In the genomic region with DNA sequence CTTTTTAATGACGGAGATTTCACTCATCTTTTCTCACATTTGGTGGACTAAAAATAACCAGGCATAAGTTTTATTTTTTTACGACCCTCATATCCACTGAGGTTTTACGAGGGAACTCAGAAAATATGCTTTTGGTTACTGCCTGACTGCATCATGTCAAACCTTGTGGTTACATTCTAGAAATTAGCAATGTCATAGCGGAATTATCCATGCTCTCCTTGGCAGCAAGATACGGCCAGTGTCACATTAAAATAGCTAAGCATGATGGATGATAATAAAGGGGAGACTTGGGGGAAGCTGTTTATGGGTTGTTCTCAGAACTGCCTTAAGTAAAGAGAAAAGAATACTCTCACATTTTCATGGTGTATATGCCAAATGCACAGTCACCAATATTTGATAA, we compare ENCODE assay signal across 2 cellular contexts.
TF ChIP-seq lines count a peak whose summit lies in the region.

No MANE protein-coding gene starts in this region.

TF ChIP-seq in SK-N-SH treated with all-trans-retinoic acid at 6 μM for 48 hours, 23 proteins besides CTCF, POLR2A, EP300 and RAD21 (continued from another document):
- TF ChIP-seq, protein P1, sequence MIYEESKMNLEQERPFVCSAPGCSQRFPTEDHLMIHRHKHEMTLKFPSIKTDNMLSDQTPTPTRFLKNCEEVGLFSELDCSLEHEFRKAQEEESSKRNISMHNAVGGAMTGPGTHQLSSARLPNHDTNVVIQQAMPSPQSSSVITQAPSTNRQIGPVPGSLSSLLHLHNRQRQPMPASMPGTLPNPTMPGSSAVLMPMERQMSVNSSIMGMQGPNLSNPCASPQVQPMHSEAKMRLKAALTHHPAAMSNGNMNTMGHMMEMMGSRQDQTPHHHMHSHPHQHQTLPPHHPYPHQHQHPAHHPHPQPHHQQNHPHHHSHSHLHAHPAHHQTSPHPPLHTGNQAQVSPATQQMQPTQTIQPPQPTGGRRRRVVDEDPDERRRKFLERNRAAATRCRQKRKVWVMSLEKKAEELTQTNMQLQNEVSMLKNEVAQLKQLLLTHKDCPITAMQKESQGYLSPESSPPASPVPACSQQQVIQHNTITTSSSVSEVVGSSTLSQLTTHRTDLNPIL (CRISPR knock-in tag; IDR thresholded peaks at IDR 0.05; ENCODE audit: low read depth) = peak; percentile 61; the same call in 1 of the 2 replicates
- 0 out of 2 replicates have a peak, but pooled peaks have one; percentile 17 for TF ChIP-seq TCF4 (CRISPR knock-in tag; IDR thresholded peaks at IDR 0.05; ENCODE audit: borderline replicate concordance)
- TF ChIP-seq GLIS3 (CRISPR knock-in tag; IDR thresholded peaks at IDR 0.05) = 0 out of 2 replicates have a peak, but pooled peaks have one; percentile 38
- TF ChIP-seq, protein P2, sequence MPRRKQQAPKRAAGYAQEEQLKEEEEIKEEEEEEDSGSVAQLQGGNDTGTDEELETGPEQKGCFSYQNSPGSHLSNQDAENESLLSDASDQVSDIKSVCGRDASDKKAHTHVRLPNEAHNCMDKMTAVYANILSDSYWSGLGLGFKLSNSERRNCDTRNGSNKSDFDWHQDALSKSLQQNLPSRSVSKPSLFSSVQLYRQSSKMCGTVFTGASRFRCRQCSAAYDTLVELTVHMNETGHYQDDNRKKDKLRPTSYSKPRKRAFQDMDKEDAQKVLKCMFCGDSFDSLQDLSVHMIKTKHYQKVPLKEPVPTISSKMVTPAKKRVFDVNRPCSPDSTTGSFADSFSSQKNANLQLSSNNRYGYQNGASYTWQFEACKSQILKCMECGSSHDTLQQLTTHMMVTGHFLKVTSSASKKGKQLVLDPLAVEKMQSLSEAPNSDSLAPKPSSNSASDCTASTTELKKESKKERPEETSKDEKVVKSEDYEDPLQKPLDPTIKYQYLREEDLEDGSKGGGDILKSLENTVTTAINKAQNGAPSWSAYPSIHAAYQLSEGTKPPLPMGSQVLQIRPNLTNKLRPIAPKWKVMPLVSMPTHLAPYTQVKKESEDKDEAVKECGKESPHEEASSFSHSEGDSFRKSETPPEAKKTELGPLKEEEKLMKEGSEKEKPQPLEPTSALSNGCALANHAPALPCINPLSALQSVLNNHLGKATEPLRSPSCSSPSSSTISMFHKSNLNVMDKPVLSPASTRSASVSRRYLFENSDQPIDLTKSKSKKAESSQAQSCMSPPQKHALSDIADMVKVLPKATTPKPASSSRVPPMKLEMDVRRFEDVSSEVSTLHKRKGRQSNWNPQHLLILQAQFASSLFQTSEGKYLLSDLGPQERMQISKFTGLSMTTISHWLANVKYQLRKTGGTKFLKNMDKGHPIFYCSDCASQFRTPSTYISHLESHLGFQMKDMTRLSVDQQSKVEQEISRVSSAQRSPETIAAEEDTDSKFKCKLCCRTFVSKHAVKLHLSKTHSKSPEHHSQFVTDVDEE (CRISPR knock-in tag; IDR thresholded peaks at IDR 0.05) = peak; percentile 39; the same call in 1 of the 2 replicates
- TF ChIP-seq ZNF565 (CRISPR knock-in tag; conservative IDR thresholded peaks at IDR 0.05; ENCODE audit: low read depth) = no peak
- no peak for TF ChIP-seq ZFP30 (CRISPR knock-in tag; IDR thresholded peaks at IDR 0.05)
- no peak for TF ChIP-seq ARNTL (CRISPR knock-in tag; IDR thresholded peaks at IDR 0.05; ENCODE audit: borderline replicate concordance, low read depth)
- peak; percentile 63; the same call in 1 of the 2 replicates for TF ChIP-seq ESRRG (CRISPR knock-in tag; IDR thresholded peaks at IDR 0.05)
- TF ChIP-seq, protein P3, sequence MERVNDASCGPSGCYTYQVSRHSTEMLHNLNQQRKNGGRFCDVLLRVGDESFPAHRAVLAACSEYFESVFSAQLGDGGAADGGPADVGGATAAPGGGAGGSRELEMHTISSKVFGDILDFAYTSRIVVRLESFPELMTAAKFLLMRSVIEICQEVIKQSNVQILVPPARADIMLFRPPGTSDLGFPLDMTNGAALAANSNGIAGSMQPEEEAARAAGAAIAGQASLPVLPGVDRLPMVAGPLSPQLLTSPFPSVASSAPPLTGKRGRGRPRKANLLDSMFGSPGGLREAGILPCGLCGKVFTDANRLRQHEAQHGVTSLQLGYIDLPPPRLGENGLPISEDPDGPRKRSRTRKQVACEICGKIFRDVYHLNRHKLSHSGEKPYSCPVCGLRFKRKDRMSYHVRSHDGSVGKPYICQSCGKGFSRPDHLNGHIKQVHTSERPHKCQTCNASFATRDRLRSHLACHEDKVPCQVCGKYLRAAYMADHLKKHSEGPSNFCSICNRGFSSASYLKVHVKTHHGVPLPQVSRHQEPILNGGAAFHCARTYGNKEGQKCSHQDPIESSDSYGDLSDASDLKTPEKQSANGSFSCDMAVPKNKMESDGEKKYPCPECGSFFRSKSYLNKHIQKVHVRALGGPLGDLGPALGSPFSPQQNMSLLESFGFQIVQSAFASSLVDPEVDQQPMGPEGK (CRISPR knock-in tag; IDR thresholded peaks at IDR 0.05; ENCODE audit: borderline replicate concordance) = peak; percentile 61; the same call in 1 of the 2 replicates

TF ChIP-seq in SK-N-SH, 30 proteins besides CTCF, POLR2A, EP300 and RAD21 (continued from another document):
- no peak for TF ChIP-seq RFX5 (IDR thresholded peaks at IDR 0.05; ENCODE audit: low read length)
- no peak for TF ChIP-seq ELF1 (IDR thresholded peaks at IDR 0.05)
- TF ChIP-seq JUND (IDR thresholded peaks at IDR 0.05) = no peak
- TF ChIP-seq, protein P4, sequence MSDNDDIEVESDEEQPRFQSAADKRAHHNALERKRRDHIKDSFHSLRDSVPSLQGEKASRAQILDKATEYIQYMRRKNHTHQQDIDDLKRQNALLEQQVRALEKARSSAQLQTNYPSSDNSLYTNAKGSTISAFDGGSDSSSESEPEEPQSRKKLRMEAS (IDR thresholded peaks at IDR 0.05; ENCODE audit: low read depth) = no peak
- TF ChIP-seq, protein P5, sequence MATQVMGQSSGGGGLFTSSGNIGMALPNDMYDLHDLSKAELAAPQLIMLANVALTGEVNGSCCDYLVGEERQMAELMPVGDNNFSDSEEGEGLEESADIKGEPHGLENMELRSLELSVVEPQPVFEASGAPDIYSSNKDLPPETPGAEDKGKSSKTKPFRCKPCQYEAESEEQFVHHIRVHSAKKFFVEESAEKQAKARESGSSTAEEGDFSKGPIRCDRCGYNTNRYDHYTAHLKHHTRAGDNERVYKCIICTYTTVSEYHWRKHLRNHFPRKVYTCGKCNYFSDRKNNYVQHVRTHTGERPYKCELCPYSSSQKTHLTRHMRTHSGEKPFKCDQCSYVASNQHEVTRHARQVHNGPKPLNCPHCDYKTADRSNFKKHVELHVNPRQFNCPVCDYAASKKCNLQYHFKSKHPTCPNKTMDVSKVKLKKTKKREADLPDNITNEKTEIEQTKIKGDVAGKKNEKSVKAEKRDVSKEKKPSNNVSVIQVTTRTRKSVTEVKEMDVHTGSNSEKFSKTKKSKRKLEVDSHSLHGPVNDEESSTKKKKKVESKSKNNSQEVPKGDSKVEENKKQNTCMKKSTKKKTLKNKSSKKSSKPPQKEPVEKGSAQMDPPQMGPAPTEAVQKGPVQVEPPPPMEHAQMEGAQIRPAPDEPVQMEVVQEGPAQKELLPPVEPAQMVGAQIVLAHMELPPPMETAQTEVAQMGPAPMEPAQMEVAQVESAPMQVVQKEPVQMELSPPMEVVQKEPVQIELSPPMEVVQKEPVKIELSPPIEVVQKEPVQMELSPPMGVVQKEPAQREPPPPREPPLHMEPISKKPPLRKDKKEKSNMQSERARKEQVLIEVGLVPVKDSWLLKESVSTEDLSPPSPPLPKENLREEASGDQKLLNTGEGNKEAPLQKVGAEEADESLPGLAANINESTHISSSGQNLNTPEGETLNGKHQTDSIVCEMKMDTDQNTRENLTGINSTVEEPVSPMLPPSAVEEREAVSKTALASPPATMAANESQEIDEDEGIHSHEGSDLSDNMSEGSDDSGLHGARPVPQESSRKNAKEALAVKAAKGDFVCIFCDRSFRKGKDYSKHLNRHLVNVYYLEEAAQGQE (IDR thresholded peaks at IDR 0.05; ENCODE audit: low read depth, low read length) = no peak
- TF ChIP-seq NFIC (IDR thresholded peaks at IDR 0.05; ENCODE audit: borderline replicate concordance) = no peak
- no peak for TF ChIP-seq EZH2phosphoT487 (IDR thresholded peaks at IDR 0.05; ENCODE audit: borderline replicate concordance, low read depth)
- TF ChIP-seq MEF2A (IDR thresholded peaks at IDR 0.05; ENCODE audit: borderline replicate concordance, low read depth) = no peak
- TF ChIP-seq FOSL2 (IDR thresholded peaks at IDR 0.05; ENCODE audit: borderline replicate concordance, low read depth) = no peak
- TF ChIP-seq TEAD4 (IDR thresholded peaks at IDR 0.05; ENCODE audit: borderline replicate concordance, insufficient read depth) = no peak
